ENCODE assay signal across 21 cellular contexts in genomic region chr3:129741794-129742193, GRCh38.
DNase-seq lines count a peak whose midpoint lies in the region; ATAC-seq, FAIRE-seq and TF ChIP-seq lines count a peak whose summit lies in the region.
"Had no signal": no experiment of that assay in that cellular context is flagged by ENCODE, and none has a peak within 500 bp of the region (broad histone marks: within the 10 kb centered on the region; RNA-seq: fewer than 3 reads in every experiment).

No MANE protein-coding gene starts in this region.

- H3K23ac ChIP-seq in mesenchymal stem cell (ENCODE audit: low read length in 2 of 2): no peak overlapping the region

- no peak overlapping the region for H2AK5ac ChIP-seq in mesenchymal stem cell (ENCODE audit: low read length, severe bottlenecking)

- H2BK15ac ChIP-seq in mesenchymal stem cell (ENCODE audit: low read depth, poor library complexity, severe bottlenecking): no peak overlapping the region

- DNase-seq in H54 (ENCODE audit: insufficient read length, low spot score): no peak
- no peak for DNase-seq in T-helper 17 cell
- no peak for DNase-seq in mesenchymal stem cell
- DNase-seq in C1 segment of cervical spinal cord (lab: John Stamatoyannopoulos, UW): no peak
- no peak for DNase-seq in kidney glomerular epithelial cell (lab: John Stamatoyannopoulos, UW)
- no peak for DNase-seq in NCI-H446 (lab: John Stamatoyannopoulos, UW)
- DNase-seq: ACHN; BE2C; Calu3; CD4-positive, alpha-beta memory T cell; DMS79 treated with DMSO at 0.1 percent for 48 hours; GF-D8; H7; HFFc6; IMR-90 had no signal

- H4K91ac ChIP-seq in mesenchymal stem cell (ENCODE audit: low read length): no peak overlapping the region

- H2AFZ ChIP-seq in mesenchymal stem cell (ENCODE audit: low read depth, low read length): no peak overlapping the region
- H2AFZ ChIP-seq: GM23338 had no signal

- no peak overlapping the region for H4K8ac ChIP-seq in mesenchymal stem cell (ENCODE audit: low read length)

- TF ChIP-seq POLR2A in H54 (IDR thresholded peaks at IDR 0.05; ENCODE audit: low read depth, low read length): no peak

- 74% methylated on average over 2 of the region's 2 CpGs for WGBS in mesenchymal stem cell

- peaks cover 20% of the 10 kb centered on the region for H3K4me1 Mint-ChIP-seq in T-helper 17 cell

- no peaks in the 10 kb centered on the region for H3K9me3 ChIP-seq in T-helper 17 cell (ENCODE audit: control insufficient read depth, low read length, poor library complexity, severe bottlenecking)
- no peaks in the 10 kb centered on the region for H3K9me3 ChIP-seq in mesenchymal stem cell (ENCODE audit: control insufficient read depth, low read length)
- H3K9me3 ChIP-seq: BE2C had no signal

- H3K14ac ChIP-seq in mesenchymal stem cell (ENCODE audit: low read length in 2 of 2): no peak overlapping the region

- no peak overlapping the region for H3K4me3 Mint-ChIP-seq in T-helper 17 cell
- H3K4me3 Mint-ChIP-seq: CD14-positive monocyte, GM23338, HFFc6 had no signal

- H3K4me1 ChIP-seq in mesenchymal stem cell (ENCODE audit: control insufficient read depth, insufficient read depth, low read depth, low read length): no peaks in the 10 kb centered on the region

- no peaks in the 10 kb centered on the region for H3K27me3 Mint-ChIP-seq in T-helper 17 cell
- H3K27me3 Mint-ChIP-seq: CD4-positive, alpha-beta memory T cell had no signal

- no peak overlapping the region for H2BK120ac ChIP-seq in mesenchymal stem cell (ENCODE audit: low read depth, low read length)

- peak overlapping the region; percentile 19 for H2BK5ac ChIP-seq in mesenchymal stem cell (ENCODE audit: low read depth, low read length, poor library complexity, severe bottlenecking)

- peak overlapping the region; percentile 37 for H3K27ac Mint-ChIP-seq in T-helper 17 cell
- H3K27ac Mint-ChIP-seq: CD14-positive monocyte, GM23338, HFFc6 had no signal

- no peak overlapping the region for H2BK12ac ChIP-seq in mesenchymal stem cell (ENCODE audit: low read length in 2 of 2)

- H3K9ac ChIP-seq in mesenchymal stem cell (ENCODE audit: low read length): no peak overlapping the region

- H3K36me3 ChIP-seq in mesenchymal stem cell (ENCODE audit: control insufficient read depth in 1 of 2, insufficient read depth in 2 of 2, low read depth in 1 of 2, low read length in 2 of 2): no peaks in the 10 kb centered on the region
- H3K36me3 ChIP-seq: BE2C had no signal

- H3K4me2 ChIP-seq in mesenchymal stem cell (ENCODE audit: low read length, poor library complexity, severe bottlenecking): no peak overlapping the region
- H3K4me2 ChIP-seq: GM23338 had no signal

- peaks cover 15% of the 10 kb centered on the region for H3K79me1 ChIP-seq in mesenchymal stem cell (replicated peaks; ENCODE audit: low read length, poor library complexity, severe bottlenecking)

- no peak overlapping the region for H3K4me3 ChIP-seq in mesenchymal stem cell (ENCODE audit: insufficient read depth in 1 of 2, low read depth in 1 of 2, low read length in 2 of 2)
- H3K4me3 ChIP-seq: GM23338 had no signal

- ATAC-seq in T-helper 17 cell: no peak
- ATAC-seq: GM23338, HCT116 had no signal

- no peaks in the 10 kb centered on the region for H3K27me3 ChIP-seq in mesenchymal stem cell (ENCODE audit: control insufficient read depth in 1 of 2, insufficient read depth in 1 of 2, low read length in 2 of 2)
- H3K27me3 ChIP-seq: BE2C had no signal

- no peak overlapping the region for H3K18ac ChIP-seq in mesenchymal stem cell (ENCODE audit: low read depth in 1 of 2, low read length in 2 of 2)

- no peak overlapping the region for H3K27ac ChIP-seq in mesenchymal stem cell (ENCODE audit: low read length, poor library complexity, severe bottlenecking)
- H3K27ac ChIP-seq: HL-60 had no signal

- H3K36me3 Mint-ChIP-seq in T-helper 17 cell (ENCODE audit: low read depth): no peaks in the 10 kb centered on the region

- no peak overlapping the region for H3K4ac ChIP-seq in mesenchymal stem cell (ENCODE audit: low read depth in 1 of 2, low read length in 2 of 2)

- FAIRE-seq in H54 (lab: Jason Lieb, UNC): peak; percentile 55
- FAIRE-seq: A204.1, HTR-8/SVneo had no signal
